Comparison of ENCODE assay signal across 8 cellular contexts in the genomic region with DNA sequence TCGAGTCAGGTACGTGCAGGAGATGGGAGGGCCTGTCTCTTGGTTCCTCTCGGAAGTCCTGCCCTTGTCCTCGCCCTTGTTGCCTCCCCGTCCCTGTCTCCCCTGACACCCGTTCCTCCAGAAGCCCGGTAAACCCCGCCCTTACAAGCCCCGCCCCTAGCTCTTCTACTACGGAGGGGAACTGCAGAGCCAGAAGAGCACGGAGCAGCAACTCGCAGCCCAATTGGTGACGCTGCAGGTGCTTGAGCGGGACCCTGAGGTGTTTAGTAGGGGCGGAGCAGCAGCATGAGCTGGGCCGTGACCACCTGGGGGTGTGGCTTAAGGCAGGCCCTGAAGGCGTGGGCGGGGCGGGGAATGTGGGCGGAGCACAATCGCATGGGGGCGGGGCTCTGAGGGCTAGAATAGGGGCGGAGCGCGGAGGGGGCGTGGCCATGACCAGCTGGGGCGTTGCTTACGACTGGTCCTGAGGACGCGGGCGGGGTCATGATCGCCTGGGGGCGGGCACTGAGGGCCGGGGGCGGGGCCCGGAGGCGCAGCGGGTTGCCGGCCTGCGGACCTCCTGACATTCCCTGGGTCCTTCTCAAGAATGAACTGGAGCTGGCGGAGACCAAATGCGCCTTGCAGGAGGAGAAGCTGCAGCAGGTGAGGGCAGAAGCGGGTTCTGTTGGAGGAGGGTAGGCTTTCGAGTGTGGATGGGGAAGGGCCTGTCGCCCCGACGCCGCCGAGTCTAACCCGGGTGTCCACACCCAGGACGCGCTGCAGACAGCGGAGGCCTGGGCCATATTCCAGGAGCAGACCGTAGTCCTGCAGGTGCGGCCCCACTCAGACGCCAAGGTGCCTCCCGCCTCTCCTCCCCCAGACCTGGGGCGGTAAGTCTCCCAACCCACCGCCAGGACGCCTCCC. TPM values are rescaled to one million over a fixed set of nuclear protein-coding genes. Genes with fewer than 3 reads are reported as not detected.
DNase-seq lines count a peak whose midpoint lies in the region; ATAC-seq and TF ChIP-seq lines count a peak whose summit lies in the region.
"Not testable (repeated sequence)": the region's sequence is repeated elsewhere in the genome, so short reads cannot be mapped to it uniquely, and the experiment has no call there.

No MANE protein-coding gene starts in this region.

- H3K9me3 Mint-ChIP-seq in activated CD8-positive, alpha-beta T cell treated with anti-CD3 and anti-CD28 coated beads for 36 hours; central memory CD8-positive, alpha-beta T cell; immature natural killer cell: not testable (repeated sequence)

- not testable (repeated sequence) for H3K36me3 ChIP-seq in suprapubic skin

- peak overlapping the region; percentile 92 for H3K27ac Mint-ChIP-seq in activated CD8-positive, alpha-beta T cell treated with anti-CD3 and anti-CD28 coated beads for 36 hours
- not testable (repeated sequence) for H3K27ac Mint-ChIP-seq in central memory CD8-positive, alpha-beta T cell (ENCODE audit: low read depth)
- H3K27ac Mint-ChIP-seq in immature natural killer cell: peak overlapping the region; percentile 82 to 97 (median 96)

- peak; percentile 84 for ATAC-seq in GM18502 (IDR thresholded peaks at IDR 0.05; ENCODE audit: poor library complexity, unreplicated experiment)
- ATAC-seq in HG02610 (IDR thresholded peaks at IDR 0.05; ENCODE audit: unreplicated experiment): peak; percentile 76
- ATAC-seq in activated CD8-positive, alpha-beta T cell treated with anti-CD3 and anti-CD28 coated beads for 36 hours: peak; percentile 93
- peak; percentile 91 for ATAC-seq in central memory CD8-positive, alpha-beta T cell (replicated peaks; ENCODE audit: extremely low read depth, poor library complexity, severe bottlenecking)

- H3K36me3 Mint-ChIP-seq in activated CD8-positive, alpha-beta T cell treated with anti-CD3 and anti-CD28 coated beads for 36 hours (ENCODE audit: low read depth); central memory CD8-positive, alpha-beta T cell (ENCODE audit: insufficient read depth); immature natural killer cell: not testable (repeated sequence)

- not testable (repeated sequence) for H3K27me3 ChIP-seq in suprapubic skin

- H3K4me3 ChIP-seq in retinal pigment epithelial cell (ENCODE audit: low read length): peak overlapping the region; percentile 45
- H3K4me3 ChIP-seq in suprapubic skin: peak overlapping the region; percentile 42

- not testable (repeated sequence) for H3K27ac ChIP-seq in suprapubic skin

- peak overlapping the region; percentile 80 for H3K4me3 Mint-ChIP-seq in activated CD8-positive, alpha-beta T cell treated with anti-CD3 and anti-CD28 coated beads for 36 hours
- peak overlapping the region; percentile 84 for H3K4me3 Mint-ChIP-seq in central memory CD8-positive, alpha-beta T cell
- peak overlapping the region; percentile 89 to 96 (median 92) for H3K4me3 Mint-ChIP-seq in immature natural killer cell

- intact Hi-C loops in activated CD8-positive, alpha-beta T cell treated with anti-CD3 and anti-CD28 coated beads for 36 hours (cut with micrococcal nuclease): not testable (repeated sequence)

- not testable (repeated sequence) for H3K27me3 Mint-ChIP-seq in activated CD8-positive, alpha-beta T cell treated with anti-CD3 and anti-CD28 coated beads for 36 hours; central memory CD8-positive, alpha-beta T cell; immature natural killer cell (ENCODE audit: low read depth in 3 of 3)

- WGBS in suprapubic skin: no CpG with 5 or more reads among the region's 60 CpGs

- not testable (repeated sequence) for H3K4me1 ChIP-seq in suprapubic skin

- H3K4me1 Mint-ChIP-seq in activated CD8-positive, alpha-beta T cell treated with anti-CD3 and anti-CD28 coated beads for 36 hours (ENCODE audit: low read depth); central memory CD8-positive, alpha-beta T cell; immature natural killer cell: not testable (repeated sequence)

- TF ChIP-seq EP300 in suprapubic skin (IDR thresholded peaks at IDR 0.05): not testable (repeated sequence)

- DNase-seq in KBM-7 (peak; percentile 96), immature natural killer cell (peak; percentile 83 to 90 (median 88)), suprapubic skin (ENCODE audit: low spot score in 2 of 2) (peak; percentile 92)
- DNase-seq in activated CD8-positive, alpha-beta T cell treated with anti-CD3 and anti-CD28 coated beads for 36 hours: peak; percentile 96
- peak; percentile 82 to 87 for DNase-seq in central memory CD8-positive, alpha-beta T cell (ENCODE audit: low spot score in 2 of 2)
- not testable (repeated sequence) for DNase-seq in retinal pigment epithelial cell (ENCODE audit: low read depth)

- CTCF ChIA-PET in activated CD8-positive, alpha-beta T cell treated with anti-CD3 and anti-CD28 coated beads for 36 hours (lab: Charles Lee): not testable (repeated sequence)

- TF ChIP-seq CTCF in activated CD8-positive, alpha-beta T cell treated with anti-CD3 and anti-CD28 coated beads for 36 hours (IDR thresholded peaks at IDR 0.05); retinal pigment epithelial cell (conservative IDR thresholded peaks at IDR 0.05; ENCODE audit: low read depth, low read length); suprapubic skin (IDR thresholded peaks at IDR 0.05): not testable (repeated sequence)

- in situ Hi-C loops in KBM-7 (cut with MboI; ENCODE audit: low pct_unique_long_range_greater_than_20kb, low sequenced_read_pairs): not testable (repeated sequence)

- not testable (repeated sequence) for H3K9me3 ChIP-seq in suprapubic skin

- not testable (repeated sequence) for TF ChIP-seq POLR2A in suprapubic skin (IDR thresholded peaks at IDR 0.05)

- POLR2A ChIA-PET in activated CD8-positive, alpha-beta T cell treated with anti-CD3 and anti-CD28 coated beads for 36 hours (lab: Charles Lee): not testable (repeated sequence)

RNA-seq across cellular contexts. Expression of gene TMEM191C, which starts 1.3 kb away (rescaled TPM):
- total RNA-seq in activated CD8-positive, alpha-beta T cell treated with anti-CD3 and anti-CD28 coated beads for 36 hours: 1 to 10 TPM; 1.7 to 2.7 TPM
- polyA plus RNA-seq in immature natural killer cell: 1 to 10 TPM; 1.7 to 2.5 (median 1.8) TPM
- total RNA-seq in suprapubic skin: 1 to 10 TPM in 1 of 4 donors, under 1 TPM in 2, not detected in 1; 0.42 to 1.7 (median 0.47) TPM

RNA-seq across cellular contexts. Expression of gene HIC2, which starts 51.3 kb away (rescaled TPM):
- 1 to 10 TPM; 3.8 to 4.1 TPM for total RNA-seq in activated CD8-positive, alpha-beta T cell treated with anti-CD3 and anti-CD28 coated beads for 36 hours
- under 1 TPM in 2 of 3 donors, not detected in 1; 0.36 to 0.41 TPM for polyA plus RNA-seq in immature natural killer cell
- total RNA-seq in suprapubic skin: 1 to 10 TPM; 4.2 to 9.4 (median 6.3) TPM
